In the genomic region with DNA sequence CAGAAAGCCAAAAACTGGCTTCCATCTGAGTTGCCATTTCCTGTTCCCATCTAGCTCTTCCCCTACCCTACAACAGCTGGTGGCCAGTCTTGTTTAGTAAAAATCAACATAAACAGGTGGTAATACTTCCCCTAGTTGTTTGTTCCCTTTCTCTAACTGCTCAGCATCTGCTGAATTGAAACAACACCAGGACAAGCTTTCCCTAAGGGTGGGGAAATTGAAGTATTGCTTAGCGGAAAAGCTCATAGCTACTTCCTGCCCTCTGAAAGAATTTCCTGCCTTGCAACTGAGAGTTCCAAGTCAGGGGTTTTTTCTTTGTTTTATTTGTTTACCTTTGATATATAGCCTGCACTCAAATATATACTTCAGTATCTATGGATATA, we compare ENCODE assay signal across 15 cellular contexts.
A peak's percentile ranks its signal among the peaks of the same experiment; 100 is the strongest.
DNase-seq lines count a peak whose midpoint lies in the region; ATAC-seq and TF ChIP-seq lines count a peak whose summit lies in the region.
"Had no signal": no experiment of that assay in that cellular context is flagged by ENCODE, and none has a peak within 500 bp of the region (broad histone marks: within the 10 kb centered on the region; RNA-seq: fewer than 3 reads in every experiment).

No MANE protein-coding gene starts in this region.

- no peak overlapping the region for H3K4me3 ChIP-seq in ascending aorta
- H3K4me3 ChIP-seq in mesenchymal stem cell (ENCODE audit: insufficient read depth in 1 of 2, low read depth in 1 of 2, low read length in 2 of 2) = no peak overlapping the region
- H3K4me3 ChIP-seq in upper lobe of left lung = no peak overlapping the region
- no peak overlapping the region for H3K4me3 ChIP-seq in stomach
- H3K4me3 ChIP-seq: left lung had no signal

- no peak overlapping the region for H2BK12ac ChIP-seq in mesenchymal stem cell (ENCODE audit: low read length in 2 of 2)

- intact Hi-C loops in Right ventricle myocardium inferior (cut with DNase I) = no loop called here
- intact Hi-C loops in cardiac septum (cut with DNase I) = no loop called here
- intact Hi-C loops in ascending aorta (cut with DNase I) = no loop called here
- intact Hi-C loops in stomach (cut with DNase I; ENCODE audit: low total_unique reads) = no loop called here

- H3K9me3 ChIP-seq in ascending aorta (no peaks in the 10 kb centered on the region), mesenchymal stem cell (ENCODE audit: control insufficient read depth, low read length) (no peaks in the 10 kb centered on the region), upper lobe of left lung (no peaks in the 10 kb centered on the region), stomach (no peaks in the 10 kb centered on the region)
- H3K9me3 ChIP-seq: left lung had no signal

- H4K8ac ChIP-seq in mesenchymal stem cell (ENCODE audit: low read length) = no peak overlapping the region

- no peak for DNase-seq in Right ventricle myocardium inferior (ENCODE audit: missing footprints)
- DNase-seq in cardiac septum (ENCODE audit: low spot score) = no peak
- no peak for DNase-seq in ascending aorta (ENCODE audit: low spot score in 2 of 2)
- peak; percentile 21 for DNase-seq in mesenchymal stem cell
- DNase-seq in upper lobe of left lung = no peak
- no peak for DNase-seq in stomach
- DNase-seq in NCI-H1436 (lab: John Stamatoyannopoulos, UW) = no peak
- DNase-seq: activated CD8-positive, alpha-beta memory T cell treated with anti-CD3 and anti-CD28 coated beads for 24 hours; activated naive CD4-positive, alpha-beta T cell treated with anti-CD3 and anti-CD28 coated beads, Interleukin-2, amount 10 ng/mL, durations not matched to agents 7 days and 5 days; DMS53; left lung; NCI-H446; RPMI8226; T-helper 9 cell had no signal

- TF ChIP-seq POLR2A in upper lobe of left lung (IDR thresholded peaks at IDR 0.05) = no peak
- TF ChIP-seq POLR2A in stomach (IDR thresholded peaks at IDR 0.05) = no peak

- H2AFZ ChIP-seq in mesenchymal stem cell (ENCODE audit: low read depth, low read length) = no peak overlapping the region

- H2BK5ac ChIP-seq in mesenchymal stem cell (ENCODE audit: low read depth, low read length, poor library complexity, severe bottlenecking) = no peak overlapping the region

- no peak overlapping the region for H3K23ac ChIP-seq in mesenchymal stem cell (ENCODE audit: low read length in 2 of 2)

- ATAC-seq in Right ventricle myocardium inferior (peak; percentile 59), upper lobe of left lung (ENCODE audit: low FRiP score in 2 of 2) (no peak), GM19023 (IDR thresholded peaks at IDR 0.05; ENCODE audit: unreplicated experiment) (no peak)

- no peak overlapping the region for H2BK15ac ChIP-seq in mesenchymal stem cell (ENCODE audit: low read depth, poor library complexity, severe bottlenecking)

- H4K91ac ChIP-seq in mesenchymal stem cell (ENCODE audit: low read length) = no peak overlapping the region

- H3K9ac ChIP-seq in mesenchymal stem cell (ENCODE audit: low read length) = no peak overlapping the region

- H3K14ac ChIP-seq in mesenchymal stem cell (ENCODE audit: low read length in 2 of 2) = no peak overlapping the region

- peak overlapping the region in 1 of 2 experiments; percentile 83 for H3K18ac ChIP-seq in mesenchymal stem cell (ENCODE audit: low read depth in 1 of 2, low read length in 2 of 2)

- TF ChIP-seq EP300 in upper lobe of left lung (IDR thresholded peaks at IDR 0.05) = no peak
- TF ChIP-seq EP300 in stomach (IDR thresholded peaks at IDR 0.05) = no peak

- H3K4me1 ChIP-seq in ascending aorta (peaks cover 4% of the 10 kb centered on the region in 2 donors), mesenchymal stem cell (ENCODE audit: control insufficient read depth, insufficient read depth, low read depth, low read length) (peaks cover 5% of the 10 kb centered on the region), upper lobe of left lung (peaks cover 32 to 59% (median 42%) of the 10 kb centered on the region in 4 donors), stomach (peaks cover 0 to 22% (median 13%) of the 10 kb centered on the region in 4 donors)

- no peak overlapping the region for H3K4me2 ChIP-seq in mesenchymal stem cell (ENCODE audit: low read length, poor library complexity, severe bottlenecking)

- WGBS in mesenchymal stem cell = 100% methylated on average over 1 of the region's 1 CpG
- 45 to 46% methylated on average over 1 of the region's 1 CpG for WGBS in upper lobe of left lung, 2 donors
- WGBS in stomach, 5 donors = 65 to 80% (median 71%) methylated on average over 1 of the region's 1 CpG

- no peak overlapping the region for H3K4ac ChIP-seq in mesenchymal stem cell (ENCODE audit: low read depth in 1 of 2, low read length in 2 of 2)

- H3K27me3 ChIP-seq in ascending aorta (no peaks in the 10 kb centered on the region), mesenchymal stem cell (ENCODE audit: control insufficient read depth in 1 of 2, insufficient read depth in 1 of 2, low read length in 2 of 2) (no peaks in the 10 kb centered on the region), upper lobe of left lung (no peaks in the 10 kb centered on the region), stomach (no peaks in the 10 kb centered on the region)
- H3K27me3 ChIP-seq: left lung had no signal

- peak overlapping the region; percentile 26 to 30 for H3K27ac ChIP-seq in ascending aorta
- H3K27ac ChIP-seq in mesenchymal stem cell (ENCODE audit: low read length, poor library complexity, severe bottlenecking) = no peak overlapping the region
- H3K27ac ChIP-seq in upper lobe of left lung = peak overlapping the region; percentile 21 to 71 (median 38)
- peak overlapping the region in 2 of 5 donors; percentile 15 to 39 for H3K27ac ChIP-seq in stomach

- H2BK120ac ChIP-seq in mesenchymal stem cell (ENCODE audit: low read depth, low read length) = no peak overlapping the region

- H3K36me3 ChIP-seq in ascending aorta (peaks cover 21 to 22% of the 10 kb centered on the region in 2 donors), mesenchymal stem cell (ENCODE audit: control insufficient read depth in 1 of 2, insufficient read depth in 2 of 2, low read depth in 1 of 2, low read length in 2 of 2) (peaks cover 5 to 23% of the 10 kb centered on the region in 2 experiments), upper lobe of left lung (peaks cover 0 to 12% (median 3%) of the 10 kb centered on the region in 4 donors), stomach (peaks cover 9 to 41% (median 34%) of the 10 kb centered on the region in 4 donors)

- no peak overlapping the region for H2AK5ac ChIP-seq in mesenchymal stem cell (ENCODE audit: low read length, severe bottlenecking)

- H3K79me1 ChIP-seq in mesenchymal stem cell (replicated peaks; ENCODE audit: low read length, poor library complexity, severe bottlenecking) = peaks cover 2% of the 10 kb centered on the region

- TF ChIP-seq CTCF in ascending aorta (IDR thresholded peaks at IDR 0.05) = no peak
- TF ChIP-seq CTCF in upper lobe of left lung (IDR thresholded peaks at IDR 0.05) = no peak
- no peak for TF ChIP-seq CTCF in stomach (IDR thresholded peaks at IDR 0.05)
